14 cellular contexts compared by ENCODE assay signal in the genomic region with DNA sequence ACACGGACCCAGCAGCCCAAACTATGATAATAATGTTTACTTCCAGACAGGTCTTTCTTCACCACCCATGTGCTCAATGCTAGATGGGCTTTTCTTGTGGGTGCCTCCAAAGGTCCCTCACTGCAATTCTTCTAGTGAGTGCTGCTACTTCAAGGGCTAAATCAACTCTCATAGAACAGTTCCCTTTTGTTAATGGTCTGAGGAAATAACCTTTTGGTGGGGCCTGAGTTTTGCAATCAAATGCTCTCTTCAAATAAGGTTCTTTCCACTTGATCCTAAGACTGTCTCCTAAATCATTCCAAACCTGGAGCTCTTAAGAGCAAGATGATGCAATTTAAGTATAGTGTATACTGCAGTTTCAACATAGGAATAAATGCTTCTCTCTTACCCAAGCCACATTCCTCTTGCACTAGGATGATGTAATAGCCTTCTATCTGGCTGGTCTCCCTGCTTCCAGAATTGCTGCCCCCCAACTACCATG. TPM values are rescaled to one million over a fixed set of nuclear protein-coding genes. Genes with fewer than 3 reads are reported as not detected.
DNase-seq lines count a peak whose midpoint lies in the region; ATAC-seq, FAIRE-seq and TF ChIP-seq lines count a peak whose summit lies in the region.
"Had no signal": no experiment of that assay in that cellular context is flagged by ENCODE, and none has a peak within 500 bp of the region (broad histone marks: within the 10 kb centered on the region; RNA-seq: fewer than 3 reads in every experiment).

No MANE protein-coding gene starts in this region.

- H3K9ac ChIP-seq in Karpas-422 (ENCODE audit: low read length) = peak overlapping the region; percentile 53
- H3K9ac ChIP-seq in astrocyte (ENCODE audit: low read length) = no peak overlapping the region
- H3K9ac ChIP-seq: KMS-11 had no signal

- H2AFZ ChIP-seq in Karpas-422 (ENCODE audit: low read length) (no peak overlapping the region), astrocyte (ENCODE audit: low read depth, low read length) (no peak overlapping the region)

- 60 to 78% methylated on average over 1 of the region's 1 CpG for WGBS in lung, 2 donors

- H3K36me3 Mint-ChIP-seq in astrocyte (ENCODE audit: low read depth, unreplicated experiment) = no peaks in the 10 kb centered on the region
- peaks cover 20% of the 10 kb centered on the region for H3K36me3 Mint-ChIP-seq in activated CD8-positive, alpha-beta T cell treated with anti-CD3 and anti-CD28 coated beads, Interleukin-2, amount 10 ng/mL, durations not matched to agents 7 days and 5 days (ENCODE audit: low read depth)

- H3K9me2 ChIP-seq in Karpas-422 (replicated peaks; ENCODE audit: insufficient read depth, low read length) = no peaks in the 10 kb centered on the region

- H3K4me3 ChIP-seq in Karpas-422 (ENCODE audit: low read length) (peak overlapping the region; percentile 47; the same call in 1 of the 2 replicates), astrocyte (ENCODE audit: insufficient read depth, low read depth, low read length) (no peak overlapping the region), lung (no peak overlapping the region)
- H3K4me3 ChIP-seq: heart right ventricle had no signal

- H3K4me2 ChIP-seq in Karpas-422 (ENCODE audit: low read depth, low read length, poor library complexity, severe bottlenecking) (peak overlapping the region; percentile 63), astrocyte (ENCODE audit: low read length) (no peak overlapping the region)
- H3K4me2 ChIP-seq: KMS-11 had no signal

- H3K9me3 ChIP-seq in Karpas-422 (ENCODE audit: low read length) (no peaks in the 10 kb centered on the region), astrocyte (ENCODE audit: insufficient read depth, low read depth, low read length) (no peaks in the 10 kb centered on the region), lung (ENCODE audit: control insufficient read depth in 2 of 2, insufficient read depth in 1 of 2, low read length in 1 of 2) (no peaks in the 10 kb centered on the region)
- H3K9me3 ChIP-seq: heart right ventricle had no signal

- TF ChIP-seq CTCF in astrocyte (IDR thresholded peaks at IDR 0.05; ENCODE audit: insufficient read depth, low read depth, low read length) (no peak), lung (IDR thresholded peaks at IDR 0.05; ENCODE audit: control extremely low read depth, extremely low read depth) (no peak)

- DNase-seq in CD1c-positive myeloid dendritic cell (ENCODE audit: extremely low spot score) (peak; percentile 22), Karpas-422 (peak; percentile 59), astrocyte (ENCODE audit: low read depth) (peak; percentile 53), lung (ENCODE audit: low spot score) (no peak), dermis blood vessel endothelial cell (no peak)
- no peak for DNase-seq in activated CD8-positive, alpha-beta T cell treated with anti-CD3 and anti-CD28 coated beads, Interleukin-2, amount 10 ng/mL, durations not matched to agents 7 days and 5 days
- DNase-seq: heart right ventricle; NCI-H446; stimulated activated CD8-positive, alpha-beta memory T cell treated with anti-CD3 and anti-CD28 coated beads, Interleukin-4, amount 100 ng/mL, for 48 hours had no signal

- H3K4me1 ChIP-seq in Karpas-422 (ENCODE audit: low read length) (peaks cover 83% of the 10 kb centered on the region), astrocyte (ENCODE audit: insufficient read depth, low read length) (peaks cover 9% of the 10 kb centered on the region), lung (ENCODE audit: control insufficient read depth in 2 of 2, insufficient read depth in 2 of 2, low read length in 2 of 2) (peaks cover 3 to 7% of the 10 kb centered on the region in 2 donors)

- H3K27me3 ChIP-seq in Karpas-422 (ENCODE audit: low read length) (no peaks in the 10 kb centered on the region), astrocyte (ENCODE audit: insufficient read depth, low read length) (no peaks in the 10 kb centered on the region), lung (ENCODE audit: control insufficient read depth, insufficient read depth) (no peaks in the 10 kb centered on the region)
- H3K27me3 ChIP-seq: heart right ventricle had no signal

- H3K36me3 ChIP-seq in Karpas-422 (ENCODE audit: insufficient read depth, low read length) = peaks cover 2% of the 10 kb centered on the region; the same call in 1 of the 2 replicates
- no peaks in the 10 kb centered on the region for H3K36me3 ChIP-seq in astrocyte (ENCODE audit: insufficient read depth, low read length)
- H3K36me3 ChIP-seq in lung (ENCODE audit: control insufficient read depth in 2 of 2, insufficient read depth in 2 of 2, low read length in 2 of 2) = no peaks in the 10 kb centered on the region

- no peak overlapping the region for H3K4me3 Mint-ChIP-seq in astrocyte (ENCODE audit: unreplicated experiment)
- H3K4me3 Mint-ChIP-seq in activated CD8-positive, alpha-beta T cell treated with anti-CD3 and anti-CD28 coated beads, Interleukin-2, amount 10 ng/mL, durations not matched to agents 7 days and 5 days = no peak overlapping the region
- H3K4me3 Mint-ChIP-seq: central memory CD8-positive, alpha-beta T cell had no signal

- H3K4me1 Mint-ChIP-seq in astrocyte (ENCODE audit: low read depth, unreplicated experiment) = peaks cover 8% of the 10 kb centered on the region
- peaks cover 56% of the 10 kb centered on the region for H3K4me1 Mint-ChIP-seq in activated CD8-positive, alpha-beta T cell treated with anti-CD3 and anti-CD28 coated beads, Interleukin-2, amount 10 ng/mL, durations not matched to agents 7 days and 5 days (ENCODE audit: low read depth)

- H3K79me2 ChIP-seq in Karpas-422 (ENCODE audit: low read length) (peaks cover 32% of the 10 kb centered on the region), astrocyte (ENCODE audit: insufficient read depth, low read length) (no peaks in the 10 kb centered on the region)

- CTCF ChIA-PET in activated CD8-positive, alpha-beta T cell treated with anti-CD3 and anti-CD28 coated beads, Interleukin-2, amount 10 ng/mL, durations not matched to agents 7 days and 5 days (lab: Charles Lee) = no interaction called here

- POLR2A ChIA-PET in activated CD8-positive, alpha-beta T cell treated with anti-CD3 and anti-CD28 coated beads, Interleukin-2, amount 10 ng/mL, durations not matched to agents 7 days and 5 days (lab: Charles Lee) = interaction anchor here (0.5 kb wide), 1 partner anchor 139 kb away, joined by 3 read pairs; no protein-coding TSS in a partner anchor

- H3K27ac Mint-ChIP-seq in astrocyte (ENCODE audit: unreplicated experiment) = peak overlapping the region; percentile 87
- H3K27ac Mint-ChIP-seq in activated CD8-positive, alpha-beta T cell treated with anti-CD3 and anti-CD28 coated beads, Interleukin-2, amount 10 ng/mL, durations not matched to agents 7 days and 5 days = no peak overlapping the region

- no peaks in the 10 kb centered on the region for H3K27me3 Mint-ChIP-seq in astrocyte (ENCODE audit: low read depth, unreplicated experiment)
- no peaks in the 10 kb centered on the region for H3K27me3 Mint-ChIP-seq in activated CD8-positive, alpha-beta T cell treated with anti-CD3 and anti-CD28 coated beads, Interleukin-2, amount 10 ng/mL, durations not matched to agents 7 days and 5 days (ENCODE audit: low read depth)
- H3K27me3 Mint-ChIP-seq: central memory CD8-positive, alpha-beta T cell had no signal

- peak; percentile 51 for ATAC-seq in lung (ENCODE audit: insufficient read depth, low FRiP score)
- ATAC-seq in GM19467 (IDR thresholded peaks at IDR 0.05; ENCODE audit: unreplicated experiment) = no peak
- no peak for ATAC-seq in activated CD8-positive, alpha-beta T cell treated with anti-CD3 and anti-CD28 coated beads, Interleukin-2, amount 10 ng/mL, durations not matched to agents 7 days and 5 days
- no peak for ATAC-seq in GM21825 (IDR thresholded peaks at IDR 0.05; ENCODE audit: unreplicated experiment)

- H3K27ac ChIP-seq in Karpas-422 (ENCODE audit: low read length) = peak overlapping the region; percentile 91
- no peak overlapping the region for H3K27ac ChIP-seq in astrocyte (ENCODE audit: low read depth, low read length)
- H3K27ac ChIP-seq in lung (ENCODE audit: low read depth in 1 of 2, low read length in 1 of 2) = peak overlapping the region in 1 of 2 donors; percentile 20
- H3K27ac ChIP-seq: heart right ventricle, KMS-11 had no signal

- H4K20me1 ChIP-seq in Karpas-422 (ENCODE audit: insufficient read depth, low read depth, low read length) (no peaks in the 10 kb centered on the region), astrocyte (ENCODE audit: insufficient read depth, low read length) (no peaks in the 10 kb centered on the region)

- FAIRE-seq in astrocyte (lab: Jason Lieb, UNC) = no peak
- FAIRE-seq: GM18507 had no signal

- H3K9me3 Mint-ChIP-seq in astrocyte (ENCODE audit: unreplicated experiment) = no peaks in the 10 kb centered on the region
- no peaks in the 10 kb centered on the region for H3K9me3 Mint-ChIP-seq in activated CD8-positive, alpha-beta T cell treated with anti-CD3 and anti-CD28 coated beads, Interleukin-2, amount 10 ng/mL, durations not matched to agents 7 days and 5 days (ENCODE audit: insufficient read depth)
- H3K9me3 Mint-ChIP-seq: central memory CD8-positive, alpha-beta T cell had no signal

RNA-seq across cellular contexts. Expression of a gene that starts 6.0 kb away (rescaled TPM):
- 10.6 and 11.1 TPM in 2 replicates for total RNA-seq in Karpas-422 (2014; rRNA removed; shearing (Covaris generic); ENCODE audit: low replicate concordance)
- total RNA-seq in astrocyte (2.7 and 3.8 TPM in 2 replicates), lung (10 to 100 TPM in 1 of 2 donors, 1 to 10 TPM in 1; 3.4 to 11.2 TPM), dermis blood vessel endothelial cell (4.1 and 4.3 TPM in 2 replicates)
- 1 to 10 TPM in 1 of 2 donors, under 1 TPM in 1; 0.85 to 1.8 TPM for polyA plus RNA-seq in lung
- 10 to 100 TPM; 18.4 to 23.2 TPM for total RNA-seq in activated CD8-positive, alpha-beta T cell treated with anti-CD3 and anti-CD28 coated beads, Interleukin-2, amount 10 ng/mL, durations not matched to agents 7 days and 5 days

Comparison
In these comparisons a context has a peak if more than half of its experiments do, and no peak if none do; other contexts are left out.
1. DNase-seq: peak in CD1c-positive myeloid dendritic cell (single experiment), Karpas-422 (single experiment) and astrocyte (single experiment); none in lung (single experiment), activated CD8-positive, alpha-beta T cell treated with anti-CD3 and anti-CD28 coated beads, Interleukin-2, amount 10 ng/mL, durations not matched to agents 7 days and 5 days (single experiment) and dermis blood vessel endothelial cell (single experiment).